In genomic region chr2:237061356-237061755, GRCh38 we compare ENCODE assay signal across 16 cellular contexts.
"Had no signal": no experiment of that assay in that cellular context is flagged by ENCODE, and none has a peak within 500 bp of the region (broad histone marks: within the 10 kb centered on the region; RNA-seq: fewer than 3 reads in every experiment).

No MANE protein-coding gene starts in this region.

- H3K27me3 ChIP-seq: suprapubic skin, transverse colon had no signal

- H3K27ac ChIP-seq: coronary artery, spleen, suprapubic skin, transverse colon had no signal

- ATAC-seq: natural killer cell; stimulated activated naive CD8-positive, alpha-beta T cell treated with anti-CD3 and anti-CD28 coated beads, Interleukin-15, Interleukin-2, amounts not matched to agents 100 U/mL and 50 U/mL, for 24 hours had no signal

- H3K4me1 ChIP-seq: transverse colon had no signal

- H3K36me3 ChIP-seq: spleen, suprapubic skin, transverse colon had no signal

- DNase-seq: activated B cell treated with CpG ODN at 0.5 μM for 24 hours; activated CD8-positive, alpha-beta memory T cell treated with anti-CD3 and anti-CD28 coated beads for 24 hours; activated CD8-positive, alpha-beta memory T cell treated with anti-CD3 and anti-CD28 coated beads, Interleukin-2, amount 50 U/mL, for 48 hours; activated effector memory CD4-positive, alpha-beta T cell treated with anti-CD3 and anti-CD28 coated beads, Interleukin-2, amount 50 U/mL, for 16 hours; activated naive CD4-positive, alpha-beta T cell treated with anti-CD3 and anti-CD28 coated beads, Interleukin-2, amount 50 U/mL, for 16 hours; activated T-cell treated with anti-CD3 and anti-CD28 coated beads, Interleukin-2, amount 50 U/mL, for 48 hours; aorta; foreskin melanocyte; natural killer cell; spleen; stimulated activated CD8-positive, alpha-beta memory T cell treated with anti-CD3 and anti-CD28 coated beads, Interleukin-4, amount 100 ng/mL, for 48 hours had no signal

- H3K4me3 ChIP-seq: coronary artery, lung, spleen, suprapubic skin, transverse colon had no signal

- H3K9me3 ChIP-seq: spleen, suprapubic skin, transverse colon had no signal
